10 cellular contexts compared by ENCODE assay signal in genomic region chr1:234231061-234231892, GRCh38.
DNase-seq lines count a peak whose midpoint lies in the region; ATAC-seq, FAIRE-seq and TF ChIP-seq lines count a peak whose summit lies in the region.
"Had no signal": no experiment of that assay in that cellular context is flagged by ENCODE, and none has a peak within 500 bp of the region (broad histone marks: within the 10 kb centered on the region; RNA-seq: fewer than 3 reads in every experiment).

No MANE protein-coding gene starts in this region.

- DNase-seq in DMS53 (lab: John Stamatoyannopoulos, UW) (peak; percentile 86), HCT116 (ENCODE audit: low read depth, low spot score) (no peak), GM19239 (ENCODE audit: insufficient read length, low spot score) (no peak), NOMO-1 (lab: John Stamatoyannopoulos, UW; ENCODE audit: unreplicated experiment in 2 of 2) (no peak)
- peak; percentile 44 for DNase-seq in activated naive CD4-positive, alpha-beta T cell treated with anti-CD3 and anti-CD28 coated beads, Interleukin-2, amount 10 ng/mL, durations not matched to agents 7 days and 5 days
- DNase-seq in naive thymus-derived CD4-positive, alpha-beta T cell, result no peak
- DNase-seq: effector CD4-positive, alpha-beta T cell; ovary had no signal

- peak in 2 of 3 experiments; percentile 42 to 47; a peak in 4 of 6 replicates for TF ChIP-seq CTCF in HCT116 (IDR thresholded peaks at IDR 0.05 in 2 of 3, conservative IDR thresholded peaks at IDR 0.05 in 1 of 3; ENCODE audit: borderline replicate concordance in 1 of 3, insufficient read depth in 1 of 3, low read depth in 2 of 3, low read length in 2 of 3)

- TF ChIP-seq RAD21 in HCT116 (IDR thresholded peaks at IDR 0.05; ENCODE audit: low read depth), result no peak

- no peak overlapping the region for H3K4me3 ChIP-seq in HCT116 (replicated peaks in 1 of 2; ENCODE audit: low read depth in 1 of 2, low read length in 2 of 2)
- no peak overlapping the region for H3K4me3 ChIP-seq in naive thymus-derived CD4-positive, alpha-beta T cell (ENCODE audit: low read length)
- H3K4me3 ChIP-seq: ovary had no signal

- no peaks in the 10 kb centered on the region for H3K27me3 ChIP-seq in HCT116 (ENCODE audit: insufficient read depth, low read length)
- H3K27me3 ChIP-seq in naive thymus-derived CD4-positive, alpha-beta T cell (ENCODE audit: control insufficient read depth in 2 of 2, insufficient read depth in 2 of 2, low read length in 2 of 2), result no peaks in the 10 kb centered on the region
- H3K27me3 ChIP-seq: ovary had no signal

- no peak overlapping the region for H3K9ac ChIP-seq in HCT116 (ENCODE audit: low read length)

- peaks cover 29% of the 10 kb centered on the region for H3K36me3 Mint-ChIP-seq in activated naive CD4-positive, alpha-beta T cell treated with anti-CD3 and anti-CD28 coated beads, Interleukin-2, amount 10 ng/mL, durations not matched to agents 7 days and 5 days
- H3K36me3 Mint-ChIP-seq in naive thymus-derived CD4-positive, alpha-beta T cell, result peaks cover 0 to 9% (median 5%) of the 10 kb centered on the region in 5 donors

- peak overlapping the region; percentile 83 for H3K27ac Mint-ChIP-seq in activated naive CD4-positive, alpha-beta T cell treated with anti-CD3 and anti-CD28 coated beads, Interleukin-2, amount 10 ng/mL, durations not matched to agents 7 days and 5 days
- H3K27ac Mint-ChIP-seq in naive thymus-derived CD4-positive, alpha-beta T cell, result peak overlapping the region in 1 of 9 donors; percentile 53
- H3K27ac Mint-ChIP-seq: activated T-cell treated with anti-CD3 and anti-CD28 coated beads, Interleukin-2, amount 50 U/mL, for 72 hours had no signal

- no peaks in the 10 kb centered on the region; the same call in 1 of the 2 replicates for H4K20me1 ChIP-seq in HCT116 (ENCODE audit: insufficient read depth)

- ATAC-seq in HCT116 (peak; percentile 88), HG02840 (IDR thresholded peaks at IDR 0.05; ENCODE audit: low FRiP score, unreplicated experiment) (no peak)
- ATAC-seq in naive thymus-derived CD4-positive, alpha-beta T cell, result no peak

- no peaks in the 10 kb centered on the region for H3K9me2 ChIP-seq in HCT116 (ENCODE audit: insufficient read depth)

- peaks cover 26% of the 10 kb centered on the region for H3K4me1 Mint-ChIP-seq in activated naive CD4-positive, alpha-beta T cell treated with anti-CD3 and anti-CD28 coated beads, Interleukin-2, amount 10 ng/mL, durations not matched to agents 7 days and 5 days
- peaks cover 7 to 19% (median 10%) of the 10 kb centered on the region in 7 donors for H3K4me1 Mint-ChIP-seq in naive thymus-derived CD4-positive, alpha-beta T cell

- POLR2A ChIA-PET in HCT116 (lab: Charles Lee), result no interaction called here
- POLR2A ChIA-PET in naive thymus-derived CD4-positive, alpha-beta T cell (lab: Charles Lee), result no interaction called here

- no peak for FAIRE-seq in GM19239 (lab: Jason Lieb, UNC)

- H3K4me2 ChIP-seq in HCT116 (ENCODE audit: low read length), result no peak overlapping the region

- no peaks in the 10 kb centered on the region for H3K79me2 ChIP-seq in HCT116 (ENCODE audit: insufficient read depth, low read length)

- no peak for TF ChIP-seq POLR2A in HCT116 (IDR thresholded peaks at IDR 0.05; ENCODE audit: borderline replicate concordance, extremely low read depth, insufficient read depth, insufficient read length)

- CTCF ChIA-PET in HCT116 (lab: Charles Lee), result no interaction called here
- CTCF ChIA-PET in activated naive CD4-positive, alpha-beta T cell treated with anti-CD3 and anti-CD28 coated beads, Interleukin-2, amount 10 ng/mL, durations not matched to agents 7 days and 5 days (lab: Charles Lee), result interaction anchor here (1.0 to 3.5 kb wide), 6 partner anchors 10 to 95 kb away, joined by 4 to 38 read pairs (median 4); no protein-coding TSS in a partner anchor
- CTCF ChIA-PET in naive thymus-derived CD4-positive, alpha-beta T cell (lab: Charles Lee), result no interaction called here

- RAD21 ChIA-PET in HCT116 (lab: Charles Lee; ENCODE audit: low non-redundant PET in 1 of 2, low total read pairs in 2 of 2, uncharacterized antibody in 2 of 2, unreplicated experiment in 2 of 2), result no interaction called here

- intact Hi-C loops in HCT116 (cut with micrococcal nuclease), result no loop called here
- intact Hi-C loops in naive thymus-derived CD4-positive, alpha-beta T cell (cut with micrococcal nuclease), result no loop called here

- peaks cover 11% of the 10 kb centered on the region for H3K27me3 Mint-ChIP-seq in activated naive CD4-positive, alpha-beta T cell treated with anti-CD3 and anti-CD28 coated beads, Interleukin-2, amount 10 ng/mL, durations not matched to agents 7 days and 5 days
- peaks cover 0 to 31% (median 17%) of the 10 kb centered on the region in 5 donors for H3K27me3 Mint-ChIP-seq in naive thymus-derived CD4-positive, alpha-beta T cell

- no TSS peak for BruUV-seq in HCT116 (replicated peaks; lab: Mats Ljungman, UMichigan)

- no peak overlapping the region for H2AFZ ChIP-seq in HCT116 (ENCODE audit: low read depth, low read length, poor library complexity, severe bottlenecking)

- no peaks in the 10 kb centered on the region for H3K36me3 ChIP-seq in HCT116 (ENCODE audit: control insufficient read depth in 1 of 2, insufficient read depth in 2 of 2, low read length in 2 of 2)
- H3K36me3 ChIP-seq in naive thymus-derived CD4-positive, alpha-beta T cell (ENCODE audit: control insufficient read depth in 2 of 3, insufficient read depth in 3 of 3, low read length in 3 of 3), result no peaks in the 10 kb centered on the region
- H3K36me3 ChIP-seq: ovary had no signal

- H3K9me3 Mint-ChIP-seq in activated naive CD4-positive, alpha-beta T cell treated with anti-CD3 and anti-CD28 coated beads, Interleukin-2, amount 10 ng/mL, durations not matched to agents 7 days and 5 days, result no peaks in the 10 kb centered on the region
- H3K9me3 Mint-ChIP-seq in naive thymus-derived CD4-positive, alpha-beta T cell, result no peaks in the 10 kb centered on the region
- H3K9me3 Mint-ChIP-seq: activated T-cell treated with anti-CD3 and anti-CD28 coated beads, Interleukin-2, amount 50 U/mL, for 72 hours had no signal

- H3K4me1 ChIP-seq in HCT116 (ENCODE audit: control insufficient read depth in 1 of 2, insufficient read depth in 2 of 2, low read length in 2 of 2), result no peaks in the 10 kb centered on the region
- H3K4me1 ChIP-seq in naive thymus-derived CD4-positive, alpha-beta T cell (ENCODE audit: control insufficient read depth in 2 of 2, insufficient read depth in 2 of 2, low read length in 2 of 2), result no peaks in the 10 kb centered on the region

- H3K27ac ChIP-seq in HCT116 (ENCODE audit: low read depth, low read length), result no peak overlapping the region
- H3K27ac ChIP-seq in naive thymus-derived CD4-positive, alpha-beta T cell (ENCODE audit: low read depth, low read length), result no peak overlapping the region
- H3K27ac ChIP-seq: ovary had no signal

- no peaks in the 10 kb centered on the region for H3K9me3 ChIP-seq in HCT116 (ENCODE audit: control insufficient read depth in 1 of 2, insufficient read depth in 1 of 2, low read depth in 1 of 2, low read length in 2 of 2)
- H3K9me3 ChIP-seq in naive thymus-derived CD4-positive, alpha-beta T cell (ENCODE audit: control insufficient read depth in 2 of 3, low read length in 3 of 3), result no peaks in the 10 kb centered on the region
- H3K9me3 ChIP-seq: ovary had no signal

- H3K4me3 Mint-ChIP-seq in activated naive CD4-positive, alpha-beta T cell treated with anti-CD3 and anti-CD28 coated beads, Interleukin-2, amount 10 ng/mL, durations not matched to agents 7 days and 5 days, result peak overlapping the region; percentile 61
- H3K4me3 Mint-ChIP-seq in naive thymus-derived CD4-positive, alpha-beta T cell, result peak overlapping the region in 9 of 10 donors; percentile 6 to 77 (median 63)

TF ChIP-seq in HCT116, 20 proteins besides CTCF, POLR2A, EP300 and RAD21:
- TF ChIP-seq SP1 (IDR thresholded peaks at IDR 0.05; ENCODE audit: low read depth), result no peak
- TF ChIP-seq CBX3 (IDR thresholded peaks at IDR 0.05; ENCODE audit: low read depth), result no peak
- no peak for TF ChIP-seq SRF (IDR thresholded peaks at IDR 0.05; ENCODE audit: low read depth)
- TF ChIP-seq SIN3A (IDR thresholded peaks at IDR 0.05; ENCODE audit: low read depth), result no peak
- TF ChIP-seq ZFX (IDR thresholded peaks at IDR 0.05), result no peak
- TF ChIP-seq CEBPB (IDR thresholded peaks at IDR 0.05; ENCODE audit: low read depth), result no peak
- no peak for TF ChIP-seq YY1 (IDR thresholded peaks at IDR 0.05; ENCODE audit: extremely low read depth, insufficient replicate concordance, low read depth, low read length)
- no peak for TF ChIP-seq TCF7L2 (IDR thresholded peaks at IDR 0.05; ENCODE audit: borderline replicate concordance, extremely low read depth, insufficient read depth, insufficient read length)
- no peak for TF ChIP-seq MAX (IDR thresholded peaks at IDR 0.05)

Comparison
In these comparisons a context has a peak if more than half of its experiments do, and no peak if none do; other contexts are left out.
1. DNase-seq: peak in DMS53 (single experiment) and activated naive CD4-positive, alpha-beta T cell treated with anti-CD3 and anti-CD28 coated beads, Interleukin-2, amount 10 ng/mL, durations not matched to agents 7 days and 5 days (single experiment); none in HCT116 (single experiment), naive thymus-derived CD4-positive, alpha-beta T cell (0 of 9), GM19239 (single experiment) and NOMO-1 (0 of 2).